ENCODE assay signal across 13 cellular contexts in the genomic region with DNA sequence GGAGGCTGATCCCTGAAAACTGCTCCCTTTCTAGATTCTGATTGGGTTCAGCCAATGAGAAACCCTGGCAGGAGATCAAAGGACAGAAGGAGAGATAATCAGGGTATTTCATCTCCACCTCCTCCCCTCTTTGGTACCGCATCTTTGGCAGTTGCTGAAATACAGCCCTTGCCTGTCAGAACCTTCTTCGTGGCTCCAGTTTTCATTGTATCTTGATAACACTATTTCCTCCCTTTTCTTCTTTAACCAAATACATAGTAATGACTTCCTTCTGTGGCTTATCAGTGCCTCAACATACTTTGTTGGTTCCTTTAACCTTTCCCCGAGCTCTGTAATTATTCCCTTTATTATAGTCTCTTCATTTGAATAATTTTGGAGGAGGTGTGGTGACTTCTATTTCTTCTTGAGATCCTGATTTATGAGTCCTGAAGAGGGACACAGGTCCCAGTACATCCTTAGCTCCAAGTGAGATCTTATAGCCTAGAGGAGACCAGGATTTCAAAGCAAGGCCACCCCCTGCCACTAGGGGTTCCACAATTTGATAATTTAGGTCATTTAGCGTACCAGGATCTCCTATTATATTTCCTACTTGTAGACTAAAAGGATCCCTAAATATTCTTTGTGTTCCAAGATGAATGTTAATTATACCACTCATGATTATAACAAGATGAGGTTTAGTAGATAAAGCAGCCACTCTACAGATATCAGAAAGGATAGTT.
DNase-seq lines count a peak whose midpoint lies in the region; ATAC-seq, FAIRE-seq and TF ChIP-seq lines count a peak whose summit lies in the region.
"Had no signal": no experiment of that assay in that cellular context is flagged by ENCODE, and none has a peak within 500 bp of the region (broad histone marks: within the 10 kb centered on the region; RNA-seq: fewer than 3 reads in every experiment).

No MANE protein-coding gene starts in this region.

- H3K9me2 ChIP-seq in PC-9 (ENCODE audit: insufficient read depth) = no peaks in the 10 kb centered on the region

- POLR2A ChIA-PET in PC-9 (lab: Charles Lee; ENCODE audit: unreplicated experiment) = no interaction called here
- POLR2A ChIA-PET in CD4-positive, alpha-beta T cell (lab: Charles Lee) = no interaction called here

- H2AFZ ChIP-seq in PC-9 = no peak overlapping the region

- H4K20me1 ChIP-seq in PC-9 (ENCODE audit: insufficient read depth) = no peaks in the 10 kb centered on the region

- H3K4me3 ChIP-seq in PC-9 (no peak overlapping the region), fibroblast of mammary gland (ENCODE audit: control insufficient read depth, low read depth, low read length) (no peak overlapping the region)
- H3K4me3 ChIP-seq: colonic mucosa, right atrium auricular region had no signal

- H3K9me3 Mint-ChIP-seq in CD4-positive, alpha-beta T cell = no peaks in the 10 kb centered on the region
- H3K9me3 Mint-ChIP-seq in natural killer cell treated with Interleukin-12 subunit alpha and Interleukin-12 subunit beta and Interleukin-15 and Interleukin-18, amount 100 ng/mL, for 72 hours = no peaks in the 10 kb centered on the region
- H3K9me3 Mint-ChIP-seq: stimulated activated naive CD8-positive, alpha-beta T cell treated with anti-CD3 and anti-CD28 coated beads, Interleukin-15, amount 100 ng/mL, for 72 hours had no signal

- H3K27ac ChIP-seq in PC-9 = no peak overlapping the region
- H3K27ac ChIP-seq in CD4-positive, alpha-beta T cell (ENCODE audit: low read depth, low read length) = no peak overlapping the region
- H3K27ac ChIP-seq: colonic mucosa, right atrium auricular region had no signal

- intact Hi-C loops in PC-9 (cut with micrococcal nuclease; ENCODE audit: unreplicated experiment) (no loop called here), left ventricle myocardium superior (cut with micrococcal nuclease) (no loop called here)
- intact Hi-C loops in CD4-positive, alpha-beta T cell (cut with DNase I, micrococcal nuclease) = no loop called here

- H3F3A ChIP-seq in PC-9 (ENCODE audit: insufficient read depth, low read depth) = no peaks in the 10 kb centered on the region

- no peaks in the 10 kb centered on the region for H3K27me3 ChIP-seq in PC-9 (ENCODE audit: insufficient read depth, low read depth)
- no peaks in the 10 kb centered on the region for H3K27me3 ChIP-seq in CD4-positive, alpha-beta T cell (ENCODE audit: control insufficient read depth, insufficient read depth, low read length)
- H3K27me3 ChIP-seq: colonic mucosa, right atrium auricular region had no signal

- TF ChIP-seq CTCF in D721Med (IDR thresholded peaks at IDR 0.05; ENCODE audit: insufficient read depth, missing control alignments) (peak; percentile 2), PC-9 (conservative IDR thresholded peaks at IDR 0.05) (peak; percentile 43; the same call in 1 of the 2 replicates), fibroblast of mammary gland (conservative IDR thresholded peaks at IDR 0.05; ENCODE audit: control insufficient read depth, insufficient read depth, low read depth, low read length) (peak; percentile 13)
- no peak for TF ChIP-seq CTCF in CD4-positive, alpha-beta T cell (IDR thresholded peaks at IDR 0.05)

- H3K9me3 ChIP-seq in PC-9 (ENCODE audit: insufficient read depth, low read depth) = no peaks in the 10 kb centered on the region
- no peaks in the 10 kb centered on the region for H3K9me3 ChIP-seq in CD4-positive, alpha-beta T cell (ENCODE audit: control insufficient read depth, low read length)
- H3K9me3 ChIP-seq: colonic mucosa, right atrium auricular region had no signal

- BruUV-seq in PC-9 (replicated peaks; lab: Mats Ljungman, UMichigan) = no TSS peak

- H3K36me3 ChIP-seq in PC-9 (ENCODE audit: low read depth) = no peaks in the 10 kb centered on the region
- H3K36me3 ChIP-seq: colonic mucosa, right atrium auricular region had no signal

- peaks cover 7% of the 10 kb centered on the region for H3K4me1 Mint-ChIP-seq in CD4-positive, alpha-beta T cell (ENCODE audit: low read depth)
- no peaks in the 10 kb centered on the region for H3K4me1 Mint-ChIP-seq in natural killer cell treated with Interleukin-12 subunit alpha and Interleukin-12 subunit beta and Interleukin-15 and Interleukin-18, amount 100 ng/mL, for 72 hours (ENCODE audit: low read depth in 2 of 2)

- CTCF ChIA-PET in PC-9 (lab: Charles Lee) = no interaction called here
- CTCF ChIA-PET in CD4-positive, alpha-beta T cell (lab: Charles Lee) = no interaction called here

- peaks cover 1% of the 10 kb centered on the region for H3K27me3 Mint-ChIP-seq in CD4-positive, alpha-beta T cell
- peaks cover 18 to 36% of the 10 kb centered on the region in 2 donors for H3K27me3 Mint-ChIP-seq in natural killer cell treated with Interleukin-12 subunit alpha and Interleukin-12 subunit beta and Interleukin-15 and Interleukin-18, amount 100 ng/mL, for 72 hours

- DNase-seq in D721Med (ENCODE audit: insufficient read length, low spot score) (no peak), PC-9 (no peak), fibroblast of mammary gland (ENCODE audit: low read depth) (no peak), NCI-H1694 (lab: John Stamatoyannopoulos, UW) (no peak), left ventricle myocardium superior (no peak)
- no peak for DNase-seq in CD4-positive, alpha-beta T cell
- no peak for DNase-seq in natural killer cell treated with Interleukin-12 subunit alpha and Interleukin-12 subunit beta and Interleukin-15 and Interleukin-18, amount 100 ng/mL, for 72 hours (ENCODE audit: low spot score)
- DNase-seq: colonic mucosa; NCI-H2107; stimulated activated naive CD8-positive, alpha-beta T cell treated with anti-CD3 and anti-CD28 coated beads, Interleukin-15, amount 100 ng/mL, for 72 hours had no signal

- H3K27ac Mint-ChIP-seq in CD4-positive, alpha-beta T cell = no peak overlapping the region
- no peak overlapping the region for H3K27ac Mint-ChIP-seq in natural killer cell treated with Interleukin-12 subunit alpha and Interleukin-12 subunit beta and Interleukin-15 and Interleukin-18, amount 100 ng/mL, for 72 hours
- H3K27ac Mint-ChIP-seq: activated naive CD8-positive, alpha-beta T cell had no signal

- no peak overlapping the region for H3K4me3 Mint-ChIP-seq in CD4-positive, alpha-beta T cell
- no peak overlapping the region for H3K4me3 Mint-ChIP-seq in natural killer cell treated with Interleukin-12 subunit alpha and Interleukin-12 subunit beta and Interleukin-15 and Interleukin-18, amount 100 ng/mL, for 72 hours
- H3K4me3 Mint-ChIP-seq: activated naive CD8-positive, alpha-beta T cell; stimulated activated naive CD8-positive, alpha-beta T cell treated with anti-CD3 and anti-CD28 coated beads, Interleukin-15, amount 100 ng/mL, for 72 hours had no signal

- ATAC-seq in GM19395 (IDR thresholded peaks at IDR 0.05; ENCODE audit: unreplicated experiment) = peak; percentile 52
- ATAC-seq in CD4-positive, alpha-beta T cell (ENCODE audit: poor library complexity) = no peak
- ATAC-seq in natural killer cell treated with Interleukin-12 subunit alpha and Interleukin-12 subunit beta and Interleukin-15 and Interleukin-18, amount 100 ng/mL, for 72 hours = no peak
- ATAC-seq in left ventricle myocardium superior = no peak
- ATAC-seq: stimulated activated naive CD8-positive, alpha-beta T cell treated with anti-CD3 and anti-CD28 coated beads, Interleukin-15, amount 100 ng/mL, for 72 hours had no signal

- H3K36me3 Mint-ChIP-seq in CD4-positive, alpha-beta T cell (ENCODE audit: low read depth) = no peaks in the 10 kb centered on the region
- no peaks in the 10 kb centered on the region for H3K36me3 Mint-ChIP-seq in natural killer cell treated with Interleukin-12 subunit alpha and Interleukin-12 subunit beta and Interleukin-15 and Interleukin-18, amount 100 ng/mL, for 72 hours
- H3K36me3 Mint-ChIP-seq: activated naive CD8-positive, alpha-beta T cell had no signal

- H3K79me2 ChIP-seq in PC-9 (ENCODE audit: low read depth) = no peaks in the 10 kb centered on the region

- no peak for FAIRE-seq in D721Med (lab: Jason Lieb, UNC)

- no peak overlapping the region for H3K4me2 ChIP-seq in PC-9

- H3K4me1 ChIP-seq in PC-9 (replicated peaks; ENCODE audit: insufficient read depth) = no peaks in the 10 kb centered on the region
- H3K4me1 ChIP-seq: colonic mucosa, right atrium auricular region had no signal
